ENCODE assay signal across 1 cellular context in genomic region chr2:218395826-218396687, GRCh38.
A peak's percentile ranks its signal among the peaks of the same experiment; 100 is the strongest.
TF ChIP-seq lines count a peak whose summit lies in the region.

No MANE protein-coding gene starts in this region.

TF ChIP-seq in K562, 482 proteins besides CTCF, POLR2A, EP300 and RAD21 (continues in another document):
- TF ChIP-seq ATF6 (CRISPR knock-in tag; IDR thresholded peaks at IDR 0.05), result 0 out of 2 replicates have a peak, but pooled peaks have one; percentile 43
- TF ChIP-seq BCOR (IDR thresholded peaks at IDR 0.05), result peak; percentile 56; the same call in 1 of the 2 replicates
- no peak for TF ChIP-seq ATF2 (CRISPR knock-in tag; IDR thresholded peaks at IDR 0.05)
- TF ChIP-seq SREBF2 (CRISPR knock-in tag; IDR thresholded peaks at IDR 0.05), result no peak
- peak; percentile 71 for TF ChIP-seq POLR2AphosphoS2 (IDR thresholded peaks at IDR 0.05; ENCODE audit: low read length)
- 0 out of 4 replicates have a peak, but pooled peaks of 1 of the 2 experiments have one; percentile 33 for TF ChIP-seq BCLAF1 (IDR thresholded peaks at IDR 0.05; ENCODE audit: borderline replicate concordance in 1 of 2, control insufficient read depth in 1 of 2, low read depth in 2 of 2, low read length in 1 of 2)
- peak; percentile 77 for TF ChIP-seq ATF7 (IDR thresholded peaks at IDR 0.05)
- peak; percentile 8; the same call in 1 of the 2 replicates for TF ChIP-seq HMBOX1 (IDR thresholded peaks at IDR 0.05)
- peak; percentile 27 for TF ChIP-seq DACH1 (IDR thresholded peaks at IDR 0.05; ENCODE audit: partially characterized antibody)
- no peak for TF ChIP-seq ZNF24 (IDR thresholded peaks at IDR 0.05)
- TF ChIP-seq PML (IDR thresholded peaks at IDR 0.05; ENCODE audit: low read length), result 0 out of 2 replicates have a peak, but pooled peaks have one; percentile 17
- TF ChIP-seq GABPA (tag; conservative IDR thresholded peaks at IDR 0.05; ENCODE audit: low read depth), result peak; percentile 62
- no peak for TF ChIP-seq TSHZ1 (CRISPR knock-in tag; IDR thresholded peaks at IDR 0.05)
- peak; percentile 67; the same call in 1 of the 2 replicates for TF ChIP-seq KDM2B (CRISPR knock-in tag; IDR thresholded peaks at IDR 0.05)
- no peak for TF ChIP-seq POLR3A (IDR thresholded peaks at IDR 0.05; ENCODE audit: borderline replicate concordance, extremely low read depth, insufficient read depth, insufficient read length)
- no peak for TF ChIP-seq FOXK1 (CRISPR knock-in tag; IDR thresholded peaks at IDR 0.05; ENCODE audit: borderline replicate concordance)
- no peak for TF ChIP-seq ATF1 (CRISPR knock-in tag; IDR thresholded peaks at IDR 0.05)
- peak; percentile 81 for TF ChIP-seq ATF1 (tag; IDR thresholded peaks at IDR 0.05)
- peak; percentile 68 for TF ChIP-seq ZBTB33 (CRISPR knock-in tag; IDR thresholded peaks at IDR 0.05)
- peak; percentile 81 for TF ChIP-seq CTBP1 (IDR thresholded peaks at IDR 0.05; ENCODE audit: borderline replicate concordance)
- peak; percentile 91 for TF ChIP-seq SP1 (CRISPR knock-in tag; IDR thresholded peaks at IDR 0.05)
- TF ChIP-seq ZNF274 (IDR thresholded peaks at IDR 0.05; ENCODE audit: borderline replicate concordance, low read depth, low read length), result no peak
- TF ChIP-seq DEAF1 (CRISPR knock-in tag; IDR thresholded peaks at IDR 0.05), result peak; percentile 54
- TF ChIP-seq RBFOX2 (IDR thresholded peaks at IDR 0.05; ENCODE audit: low read depth, low read length), result peak; percentile 77
- peak; percentile 94 for TF ChIP-seq FOXM1 (IDR thresholded peaks at IDR 0.05; ENCODE audit: low read depth)
- no peak for TF ChIP-seq FOXM1 (CRISPR knock-in tag; IDR thresholded peaks at IDR 0.05; ENCODE audit: low read depth)
- TF ChIP-seq MAFG (tag; conservative IDR thresholded peaks at IDR 0.05), result no peak
- TF ChIP-seq FOS (IDR thresholded peaks at IDR 0.05; ENCODE audit: extremely low read depth, insufficient read length), result no peak
- 0 out of 2 replicates have a peak, but pooled peaks have one; percentile 29 for TF ChIP-seq KLF6 (CRISPR knock-in tag; IDR thresholded peaks at IDR 0.05; ENCODE audit: borderline replicate concordance)
- TF ChIP-seq SAFB (IDR thresholded peaks at IDR 0.05; ENCODE audit: borderline replicate concordance, low read depth, low read length), result peak; percentile 52; the same call in 1 of the 2 replicates
- TF ChIP-seq ZBTB49 (CRISPR knock-in tag; IDR thresholded peaks at IDR 0.05; ENCODE audit: borderline replicate concordance), result no peak
- TF ChIP-seq ZNF449 (CRISPR knock-in tag; IDR thresholded peaks at IDR 0.05), result no peak
- peak in 1 of 2 experiments; percentile 68; a peak in 1 of 4 replicates for TF ChIP-seq TEAD1 (CRISPR knock-in tag; IDR thresholded peaks at IDR 0.05)
- TF ChIP-seq L3MBTL2 (IDR thresholded peaks at IDR 0.05), result peak; percentile 66
- no peak for TF ChIP-seq USF1 (CRISPR knock-in tag; IDR thresholded peaks at IDR 0.05)
- no peak for TF ChIP-seq IRF1 (CRISPR knock-in tag; IDR thresholded peaks at IDR 0.05; ENCODE audit: borderline replicate concordance)
- no peak for TF ChIP-seq RBM39 (optimal IDR thresholded peaks at IDR 0.05; ENCODE audit: low read depth, low read length)
- no peak for TF ChIP-seq BRF1 (IDR thresholded peaks at IDR 0.05; ENCODE audit: borderline replicate concordance, extremely low read depth, insufficient read length)
- peak in 1 of 2 experiments; percentile 63; a peak in 2 of 4 replicates for TF ChIP-seq SRF (CRISPR knock-in tag; IDR thresholded peaks at IDR 0.05)
- TF ChIP-seq NR2C1 (IDR thresholded peaks at IDR 0.05), result no peak
- no peak for TF ChIP-seq NR2C1 (tag; IDR thresholded peaks at IDR 0.05)
